Comparison of ENCODE assay signal across 31 cellular contexts in genomic region chr18:79845164-79845563, GRCh38. TPM values are rescaled to one million over a fixed set of nuclear protein-coding genes. Genes with fewer than 3 reads are reported as not detected.
"Had no signal": no experiment of that assay in that cellular context is flagged by ENCODE, and none has a peak within 500 bp of the region (broad histone marks: within the 10 kb centered on the region; RNA-seq: fewer than 3 reads in every experiment).

No MANE protein-coding gene starts in this region.

- H3K36me3 Mint-ChIP-seq: mesothelial cell of epicardium, neural progenitor cell had no signal

- DNase-seq: colonic mucosa; effector CD8-positive, alpha-beta T cell; endodermal cell; foreskin keratinocyte; heart left ventricle; kidney; mesenchymal stem cell; mucosa of descending colon; naive B cell; right cardiac atrium; sigmoid colon; stimulated activated CD4-positive, alpha-beta T cell treated with anti-CD3 and anti-CD28 coated beads, Interleukin-15, amount 100 ng/mL, for 24 hours; stimulated activated CD4-positive, alpha-beta T cell treated with anti-CD3 and anti-CD28 coated beads, Interleukin-2, amount 100 ng/mL, for 48 hours; stimulated activated naive CD4-positive, alpha-beta T cell; stimulated activated naive CD8-positive, alpha-beta T cell treated with anti-CD3 and anti-CD28 coated beads, Interleukin-15, amount 100 ng/mL, for 72 hours; transverse colon; upper lobe of right lung; uterus had no signal

- ATAC-seq: esophagus mucosa; foreskin keratinocyte; gastroesophageal sphincter; heart left ventricle; left lung; mucosa of descending colon; right cardiac atrium; stimulated activated naive CD8-positive, alpha-beta T cell treated with anti-CD3 and anti-CD28 coated beads, Interleukin-15, amount 100 ng/mL, for 72 hours; upper lobe of right lung had no signal

- H3K9me3 ChIP-seq: colonic mucosa, mucosa of descending colon, prostate gland, suprapubic skin, transverse colon, upper lobe of right lung had no signal

- H3K4me1 Mint-ChIP-seq: endodermal cell, mesothelial cell of epicardium, neural progenitor cell had no signal

- H3K4me3 ChIP-seq: colonic mucosa, gastroesophageal sphincter, heart left ventricle, hepatocyte, left lung, mucosa of descending colon, neural progenitor cell, prostate gland, sigmoid colon, skin epidermis, suprapubic skin, transverse colon, upper lobe of right lung, uterus had no signal

- H2AFZ ChIP-seq: hepatocyte, neural progenitor cell had no signal

- H3K4me1 ChIP-seq: colonic mucosa, foreskin keratinocyte, gastroesophageal sphincter, heart left ventricle, left lung, neural progenitor cell, prostate gland, sigmoid colon, suprapubic skin, transverse colon, upper lobe of right lung, uterus had no signal

- H3K79me2 ChIP-seq: hepatocyte had no signal

- H3K27ac ChIP-seq: colonic mucosa, epithelial cell of prostate, foreskin keratinocyte, gastroesophageal sphincter, heart left ventricle, hepatocyte, left lung, neural progenitor cell, prostate gland, sigmoid colon, skin epidermis, suprapubic skin, transverse colon, upper lobe of right lung, uterus had no signal

- H3K9me3 Mint-ChIP-seq: endodermal cell, neural progenitor cell had no signal

- H3K4me3 Mint-ChIP-seq: dendritic cell treated with granulocyte-macrophage colony-stimulating factor and Interleukin-4, amounts not matched to agents 40 ng/mL and 50 ng/mL, for 4 days; endodermal cell; mesothelial cell of epicardium; naive B cell; nephron; neural progenitor cell; stimulated activated naive CD8-positive, alpha-beta T cell treated with anti-CD3 and anti-CD28 coated beads, Interleukin-15, amount 100 ng/mL, for 72 hours had no signal

- H3K27ac Mint-ChIP-seq: dendritic cell treated with granulocyte-macrophage colony-stimulating factor and Interleukin-4, amounts not matched to agents 40 ng/mL and 50 ng/mL, for 4 days; endodermal cell; mesothelial cell of epicardium; naive B cell; nephron; neural progenitor cell had no signal

- H3K27me3 ChIP-seq: colonic mucosa, foreskin keratinocyte, heart left ventricle, hepatocyte, left lung, sigmoid colon, suprapubic skin, transverse colon, upper lobe of right lung had no signal

- H3K4me2 ChIP-seq: hepatocyte, neural progenitor cell had no signal

- H3K27me3 Mint-ChIP-seq: dendritic cell treated with granulocyte-macrophage colony-stimulating factor and Interleukin-4, amounts not matched to agents 40 ng/mL and 50 ng/mL, for 4 days; naive B cell; stimulated activated naive CD8-positive, alpha-beta T cell treated with anti-CD3 and anti-CD28 coated beads, Interleukin-15, amount 100 ng/mL, for 72 hours had no signal

- H3K9ac ChIP-seq: neural progenitor cell had no signal

- H3K36me3 ChIP-seq: colonic mucosa, gastroesophageal sphincter, heart left ventricle, left lung, neural progenitor cell, prostate gland, sigmoid colon, suprapubic skin, transverse colon, upper lobe of right lung, uterus had no signal

RNA-seq across cellular contexts. Expression of gene KCNG2, which starts 47.4 kb away (rescaled TPM):
- total RNA-seq: endodermal cell, foreskin keratinocyte, hepatocyte, mesothelial cell of epicardium, osteoblast, suprapubic skin had no signal
- polyA plus RNA-seq: foreskin keratinocyte, hepatocyte, right cardiac atrium had no signal
